Comparison of ENCODE assay signal across 15 cellular contexts in the genomic region with DNA sequence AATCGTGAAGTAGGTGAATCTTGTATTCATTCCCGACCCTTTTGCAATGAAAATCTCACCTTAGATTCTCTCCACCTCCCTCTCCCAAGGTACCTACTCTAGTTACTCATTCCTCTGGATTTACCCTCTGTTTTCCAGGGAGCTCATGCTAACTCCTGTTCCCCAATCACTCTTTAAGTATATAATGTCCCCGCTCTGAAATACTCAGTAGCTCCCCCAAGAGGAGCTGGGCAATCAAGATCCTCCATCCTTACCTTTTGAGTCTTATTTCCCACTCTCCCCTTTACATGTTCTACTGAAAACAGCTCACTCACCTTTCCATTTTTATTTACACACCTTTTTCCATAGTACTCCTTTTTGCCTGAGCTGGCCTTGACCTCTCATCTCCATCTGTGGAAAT.
DNase-seq lines count a peak whose midpoint lies in the region; ATAC-seq and TF ChIP-seq lines count a peak whose summit lies in the region.
"Had no signal": no experiment of that assay in that cellular context is flagged by ENCODE, and none has a peak within 500 bp of the region (broad histone marks: within the 10 kb centered on the region; RNA-seq: fewer than 3 reads in every experiment).

No MANE protein-coding gene starts in this region.

- H3K4me3 ChIP-seq in endodermal cell (ENCODE audit: low read length) (no peak overlapping the region), mesendoderm (ENCODE audit: low read length) (no peak overlapping the region), gastroesophageal sphincter (no peak overlapping the region)
- H3K4me3 ChIP-seq: A549 had no signal

- no peaks in the 10 kb centered on the region; a peak in 1 of 4 replicates for H3K4me1 Mint-ChIP-seq in H9
- H3K4me1 Mint-ChIP-seq in endodermal cell = no peaks in the 10 kb centered on the region
- no peaks in the 10 kb centered on the region for H3K4me1 Mint-ChIP-seq in activated naive CD4-positive, alpha-beta T cell treated with anti-CD3 and anti-CD28 coated beads for 36 hours (ENCODE audit: low read depth)
- H3K4me1 Mint-ChIP-seq: CD14-positive monocyte, IgD-negative memory B cell had no signal

- ATAC-seq in gastroesophageal sphincter = no peak
- ATAC-seq: A549; CD8-positive, alpha-beta T cell had no signal

- CTCF ChIA-PET in activated naive CD4-positive, alpha-beta T cell treated with anti-CD3 and anti-CD28 coated beads for 36 hours (lab: Charles Lee) = no interaction called here

- DNase-seq in H9 (no peak), endodermal cell (no peak), mesendoderm (peak; percentile 13)
- DNase-seq in activated naive CD4-positive, alpha-beta T cell treated with anti-CD3 and anti-CD28 coated beads for 36 hours = no peak
- DNase-seq in stimulated activated CD4-positive, alpha-beta T cell treated with anti-CD3 and anti-CD28 coated beads, Interleukin-12 subunit alpha, Interleukin-12 subunit beta, amount 100 ng/mL, for 4 hours = no peak
- DNase-seq: CD8-positive, alpha-beta T cell; COR-L47; DMS153; DND-41; GF-D8; H7 had no signal

- H3K9me3 ChIP-seq in H9 (ENCODE audit: control insufficient read depth, low read depth, low read length) (no peaks in the 10 kb centered on the region), endodermal cell (ENCODE audit: control insufficient read depth, low read length) (no peaks in the 10 kb centered on the region), gastroesophageal sphincter (no peaks in the 10 kb centered on the region)
- H3K9me3 ChIP-seq: A549 had no signal

- H2BK5ac ChIP-seq in H9 (ENCODE audit: insufficient read length, low read length) = no peak overlapping the region
- H2BK5ac ChIP-seq in mesendoderm (ENCODE audit: low read length) = no peak overlapping the region

- no peaks in the 10 kb centered on the region for H3K4me1 ChIP-seq in H9 (ENCODE audit: insufficient read depth, low read length)
- H3K4me1 ChIP-seq in endodermal cell (ENCODE audit: control insufficient read depth, insufficient read depth, low read length) = no peaks in the 10 kb centered on the region
- H3K4me1 ChIP-seq in mesendoderm (ENCODE audit: control insufficient read depth, low read depth, low read length) = no peaks in the 10 kb centered on the region
- H3K4me1 ChIP-seq in gastroesophageal sphincter = no peaks in the 10 kb centered on the region
- H3K4me1 ChIP-seq: A549 had no signal

- H3K36me3 ChIP-seq in endodermal cell (ENCODE audit: control insufficient read depth, insufficient read depth, low read length) (no peaks in the 10 kb centered on the region), mesendoderm (ENCODE audit: control insufficient read depth, insufficient read depth, low read length) (no peaks in the 10 kb centered on the region), gastroesophageal sphincter (no peaks in the 10 kb centered on the region)

- no peaks in the 10 kb centered on the region for H4K20me1 ChIP-seq in H9 (ENCODE audit: control insufficient read depth, insufficient read depth, insufficient read length)

- no peaks in the 10 kb centered on the region for H3K79me2 ChIP-seq in H9 (ENCODE audit: insufficient read depth, low read length)
- H3K79me2 ChIP-seq in mesendoderm (ENCODE audit: control insufficient read depth, insufficient read depth, low read length) = no peaks in the 10 kb centered on the region

- H3K4me3 Mint-ChIP-seq in H9 (no peak overlapping the region), endodermal cell (no peak overlapping the region)
- H3K4me3 Mint-ChIP-seq in activated naive CD4-positive, alpha-beta T cell treated with anti-CD3 and anti-CD28 coated beads for 36 hours = no peak overlapping the region
- H3K4me3 Mint-ChIP-seq: CD14-positive monocyte; CD8-positive, alpha-beta T cell; IgD-negative memory B cell had no signal

- TF ChIP-seq POLR2A in gastroesophageal sphincter (IDR thresholded peaks at IDR 0.05) = no peak

- no peak overlapping the region for H3K23ac ChIP-seq in H9 (ENCODE audit: insufficient read length, low read depth, low read length)
- no peak overlapping the region for H3K23ac ChIP-seq in mesendoderm (ENCODE audit: low read length)

- no peaks in the 10 kb centered on the region for H3K36me3 Mint-ChIP-seq in H9 (ENCODE audit: insufficient read depth in 1 of 3, low read depth in 3 of 3)
- no peaks in the 10 kb centered on the region for H3K36me3 Mint-ChIP-seq in endodermal cell (ENCODE audit: low read depth)
- H3K36me3 Mint-ChIP-seq in activated naive CD4-positive, alpha-beta T cell treated with anti-CD3 and anti-CD28 coated beads for 36 hours (ENCODE audit: low read depth) = no peaks in the 10 kb centered on the region
- H3K36me3 Mint-ChIP-seq: CD14-positive monocyte; CD8-positive, alpha-beta T cell; IgD-negative memory B cell had no signal

- H2BK12ac ChIP-seq in H9 (ENCODE audit: insufficient read length, low read depth, low read length) = no peak overlapping the region

- H3K9ac ChIP-seq in H9 (ENCODE audit: extremely low read depth, insufficient read length, low read length) = no peak overlapping the region
- no peak overlapping the region for H3K9ac ChIP-seq in endodermal cell (ENCODE audit: extremely low read depth, low read length, poor library complexity, severe bottlenecking)
- H3K9ac ChIP-seq in mesendoderm (ENCODE audit: low read length) = no peak overlapping the region

- no peak overlapping the region for H3K18ac ChIP-seq in H9 (ENCODE audit: insufficient read length, low read depth, low read length)
- no peak overlapping the region for H3K18ac ChIP-seq in mesendoderm (ENCODE audit: low read length)

- no peaks in the 10 kb centered on the region for H3K79me1 ChIP-seq in H9 (ENCODE audit: insufficient read depth, low read depth, low read length, poor library complexity, severe bottlenecking)
- H3K79me1 ChIP-seq in mesendoderm (ENCODE audit: low read length) = no peaks in the 10 kb centered on the region

- no peaks in the 10 kb centered on the region for H3K23me2 ChIP-seq in H9 (ENCODE audit: insufficient read length, low read depth, low read length, poor library complexity, severe bottlenecking)

- H4K5ac ChIP-seq in H9 (ENCODE audit: insufficient read length, low read depth, low read length) (no peak overlapping the region), mesendoderm (ENCODE audit: low read length) (no peak overlapping the region)

- WGBS in H9 (ENCODE audit: extremely low coverage, insufficient read length, low lambda C conversion rate) = no CpG with 5 or more reads among the region's 3 CpGs
- WGBS in endodermal cell (ENCODE audit: insufficient coverage in 1 of 2, insufficient read length in 1 of 2), 2 experiments = 91 to 92% methylated on average over 2 to 3 of the region's 3 CpGs
- WGBS in mesendoderm (ENCODE audit: extremely low coverage, insufficient coverage, low lambda C conversion rate) = no CpG with 5 or more reads among the region's 3 CpGs
- 63 to 69% methylated on average over 2 to 3 of the region's 3 CpGs for WGBS in gastroesophageal sphincter (ENCODE audit: low coverage in 1 of 2), 2 donors

- H2AK5ac ChIP-seq in H9 (ENCODE audit: insufficient read length, low read length) = no peak overlapping the region
- H2AK5ac ChIP-seq in mesendoderm (ENCODE audit: low read length) = no peak overlapping the region

- H3K56ac ChIP-seq in H9 (ENCODE audit: insufficient read length, low read depth, low read length) (no peak overlapping the region), mesendoderm (ENCODE audit: low read length) (no peak overlapping the region)

- H2BK15ac ChIP-seq in H9 (ENCODE audit: low read depth, low read length) (no peak overlapping the region), mesendoderm (replicated peaks; ENCODE audit: low read depth) (no peak overlapping the region)

- TF ChIP-seq CTCF in H9 (conservative IDR thresholded peaks at IDR 0.05) = peak; percentile 50
- peak; percentile 46 for TF ChIP-seq CTCF in endodermal cell (conservative IDR thresholded peaks at IDR 0.05)
- no peak for TF ChIP-seq CTCF in gastroesophageal sphincter (IDR thresholded peaks at IDR 0.05)

- no peak for TF ChIP-seq EP300 in gastroesophageal sphincter (IDR thresholded peaks at IDR 0.05)

- no peaks in the 10 kb centered on the region for H3K9me3 Mint-ChIP-seq in H9
- no peaks in the 10 kb centered on the region for H3K9me3 Mint-ChIP-seq in endodermal cell
- H3K9me3 Mint-ChIP-seq in activated naive CD4-positive, alpha-beta T cell treated with anti-CD3 and anti-CD28 coated beads for 36 hours = no peaks in the 10 kb centered on the region
- H3K9me3 Mint-ChIP-seq: CD8-positive, alpha-beta T cell had no signal

- H3K27ac Mint-ChIP-seq in H9 = no peak overlapping the region; a peak in 1 of 7 replicates
- no peak overlapping the region for H3K27ac Mint-ChIP-seq in endodermal cell
- H3K27ac Mint-ChIP-seq in activated naive CD4-positive, alpha-beta T cell treated with anti-CD3 and anti-CD28 coated beads for 36 hours = no peak overlapping the region
- H3K27ac Mint-ChIP-seq: CD14-positive monocyte; CD8-positive, alpha-beta T cell; IgD-negative memory B cell had no signal

- no peak overlapping the region for H3K4me2 ChIP-seq in H9 (ENCODE audit: insufficient read depth, insufficient read length, low read length)
- H3K4me2 ChIP-seq in mesendoderm (ENCODE audit: low read length) = no peak overlapping the region
- H3K4me2 ChIP-seq: A549 had no signal

- no peaks in the 10 kb centered on the region for H3K27me3 Mint-ChIP-seq in H9 (ENCODE audit: low read depth)
- H3K27me3 Mint-ChIP-seq in endodermal cell (ENCODE audit: insufficient read depth) = no peaks in the 10 kb centered on the region
- H3K27me3 Mint-ChIP-seq in activated naive CD4-positive, alpha-beta T cell treated with anti-CD3 and anti-CD28 coated beads for 36 hours (ENCODE audit: low read depth) = peaks cover 9% of the 10 kb centered on the region
- H3K27me3 Mint-ChIP-seq: IgD-negative memory B cell had no signal

- no peak overlapping the region for H2AFZ ChIP-seq in H9 (ENCODE audit: low read length)

- H3K14ac ChIP-seq in H9 (ENCODE audit: insufficient read depth, low read length) = no peak overlapping the region

- H2BK120ac ChIP-seq in H9 (ENCODE audit: low read depth, low read length, poor library complexity, severe bottlenecking) (no peak overlapping the region), mesendoderm (ENCODE audit: low read depth, low read length) (no peak overlapping the region)

- no peaks in the 10 kb centered on the region for H3K27me3 ChIP-seq in H9 (ENCODE audit: insufficient read depth, low read length)
- no peaks in the 10 kb centered on the region for H3K27me3 ChIP-seq in endodermal cell (ENCODE audit: control insufficient read depth, insufficient read depth, low read length, poor library complexity, severe bottlenecking)
- H3K27me3 ChIP-seq in mesendoderm (ENCODE audit: insufficient read depth, low read length, poor library complexity) = no peaks in the 10 kb centered on the region
- H3K27me3 ChIP-seq in gastroesophageal sphincter = no peaks in the 10 kb centered on the region

- H3K27ac ChIP-seq in H9 (ENCODE audit: insufficient read length, low read depth, low read length) (no peak overlapping the region), endodermal cell (ENCODE audit: low read depth, low read length) (no peak overlapping the region), mesendoderm (ENCODE audit: low read depth, low read length) (no peak overlapping the region), gastroesophageal sphincter (no peak overlapping the region)
- H3K27ac ChIP-seq: A549 had no signal

- no peak overlapping the region for H3K4ac ChIP-seq in H9 (ENCODE audit: low read depth, low read length)
- no peak overlapping the region for H3K4ac ChIP-seq in mesendoderm (ENCODE audit: low read depth, low read length)

- intact Hi-C loops in activated naive CD4-positive, alpha-beta T cell treated with anti-CD3 and anti-CD28 coated beads for 36 hours (cut with micrococcal nuclease) = no loop called here

- no peak overlapping the region for H4K91ac ChIP-seq in H9 (ENCODE audit: insufficient read length, low read depth, low read length)

- H4K8ac ChIP-seq in H9 (replicated peaks; ENCODE audit: insufficient read length, low read depth, low read length) (no peak overlapping the region), mesendoderm (ENCODE audit: low read depth, low read length) (no peak overlapping the region)

- H2BK20ac ChIP-seq in H9 (ENCODE audit: low read depth, low read length, poor library complexity, severe bottlenecking) = no peak overlapping the region

- no peak overlapping the region for H3T11ph ChIP-seq in H9 (ENCODE audit: low read length)

Comparison
In these comparisons a context has a peak if more than half of its experiments do, and no peak if none do; other contexts are left out.
1. CTCF ChIP-seq: peak in H9 (single experiment) and endodermal cell (single experiment); none in gastroesophageal sphincter (0 of 4).